In the genomic region with DNA sequence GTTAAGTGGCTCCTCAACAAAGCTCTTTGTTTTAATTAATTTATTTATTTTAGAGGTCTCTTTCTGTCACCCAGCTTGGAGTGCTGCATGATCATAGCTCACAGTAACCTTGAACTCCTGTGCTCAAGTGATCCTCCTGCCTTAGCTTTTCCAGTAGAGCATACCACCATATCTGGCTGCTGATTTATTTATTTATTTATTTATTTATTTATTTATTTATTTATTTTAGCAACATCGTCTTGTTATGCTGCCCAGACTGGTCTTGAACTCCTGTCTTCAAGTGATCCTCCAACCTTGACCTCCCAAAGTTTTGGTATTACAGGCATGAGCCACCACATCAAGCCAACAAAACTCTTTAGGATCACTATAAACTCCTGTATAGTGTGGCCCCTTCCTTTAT, we compare ENCODE assay signal across 10 cellular contexts. TPM values are rescaled to one million over a fixed set of nuclear protein-coding genes. Genes with fewer than 3 reads are reported as not detected.
"Had no signal": no experiment of that assay in that cellular context is flagged by ENCODE, and none has a peak within 500 bp of the region (broad histone marks: within the 10 kb centered on the region; RNA-seq: fewer than 3 reads in every experiment).

No MANE protein-coding gene starts in this region.

- H3K27ac ChIP-seq: HL-60, KMS-11 had no signal

- H3K9ac ChIP-seq: KMS-11 had no signal

- H3K27ac Mint-ChIP-seq: IgD-negative memory B cell had no signal

- H3K36me3 Mint-ChIP-seq: IgD-negative memory B cell had no signal

- H3K4me2 ChIP-seq: KMS-11 had no signal

- H3K4me3 Mint-ChIP-seq: IgD-negative memory B cell had no signal

- ATAC-seq: HepG2, K562 had no signal

- FAIRE-seq: HepG2, HTR-8/SVneo, K562 had no signal

- H3K9me3 Mint-ChIP-seq: IgD-negative memory B cell had no signal

- H3K4me3 ChIP-seq: K562 had no signal

- DNase-seq: IMR-90, KBM-7, KG1 had no signal

- H3K4me1 Mint-ChIP-seq: IgD-negative memory B cell had no signal

RNA-seq across cellular contexts. Expression of gene KLF8, which starts 15.8 kb away (rescaled TPM):
- total RNA-seq: HepG2, HT1080, IMR-90 had no signal
